23 cellular contexts compared by ENCODE assay signal in the genomic region with DNA sequence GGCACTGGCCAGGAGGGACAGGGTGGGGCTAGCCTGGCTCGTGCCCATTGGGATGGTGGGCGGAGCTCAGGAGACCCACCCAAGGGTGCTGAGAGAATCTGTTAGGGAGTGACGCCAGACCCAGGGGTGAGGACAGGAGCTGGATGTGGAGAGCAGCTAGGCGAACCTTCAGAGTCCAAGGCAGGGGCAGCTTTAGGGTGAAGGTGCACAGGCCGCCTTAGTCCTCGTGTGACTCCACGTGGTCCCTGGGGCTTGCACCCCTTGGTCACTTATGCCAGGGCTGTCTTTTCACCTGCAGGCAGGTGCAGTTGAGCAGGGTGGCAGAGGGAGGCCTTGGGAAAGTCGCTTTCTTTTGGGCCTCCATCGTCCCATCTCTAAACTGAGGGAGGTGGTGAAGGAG. TPM values are rescaled to one million over a fixed set of nuclear protein-coding genes. Genes with fewer than 3 reads are reported as not detected.
DNase-seq lines count a peak whose midpoint lies in the region; ATAC-seq, FAIRE-seq and TF ChIP-seq lines count a peak whose summit lies in the region.
"Had no signal": no experiment of that assay in that cellular context is flagged by ENCODE, and none has a peak within 500 bp of the region (broad histone marks: within the 10 kb centered on the region; RNA-seq: fewer than 3 reads in every experiment).

No MANE protein-coding gene starts in this region.

- H3K9me3 Mint-ChIP-seq in activated naive CD4-positive, alpha-beta T cell treated with anti-CD3 and anti-CD28 coated beads, Interleukin-2, amount 50 U/mL, for 24 hours = peaks cover 7% of the 10 kb centered on the region
- H3K9me3 Mint-ChIP-seq in stimulated activated naive B cell treated with anti-CD40 and anti-IgM and Interleukin-4, amounts not matched to agents 10 μg/mL and 1 μg/mL and 100 μg/mL, for 72 hours = peaks cover 7 to 10% of the 10 kb centered on the region in 2 donors

- H3K4me1 ChIP-seq in BLaER1 treated with 17β-estradiol and CSF1 and Interleukin-3, amounts not matched to agents 10 nM and 100 nM = peaks cover 17 to 41% (median 29%) of the 10 kb centered on the region in 10 experiments
- peaks cover 0 to 2% of the 10 kb centered on the region in 2 donors for H3K4me1 ChIP-seq in kidney (ENCODE audit: control insufficient read depth in 1 of 2, insufficient read depth in 1 of 2, low read depth in 1 of 2, low read length in 2 of 2)
- H3K4me1 ChIP-seq: SJSA1 had no signal

- H3K27me3 Mint-ChIP-seq in activated naive CD4-positive, alpha-beta T cell treated with anti-CD3 and anti-CD28 coated beads, Interleukin-2, amount 50 U/mL, for 24 hours = peaks cover 10% of the 10 kb centered on the region
- peaks cover 44 to 60% of the 10 kb centered on the region in 2 donors for H3K27me3 Mint-ChIP-seq in stimulated activated naive B cell treated with anti-CD40 and anti-IgM and Interleukin-4, amounts not matched to agents 10 μg/mL and 1 μg/mL and 100 μg/mL, for 72 hours

- peaks cover 23 to 30% (median 27%) of the 10 kb centered on the region in 11 experiments for H3K27me3 ChIP-seq in BLaER1 treated with 17β-estradiol and CSF1 and Interleukin-3, amounts not matched to agents 10 nM and 100 nM

- no peaks in the 10 kb centered on the region for H3K36me3 ChIP-seq in BLaER1 treated with 17β-estradiol and CSF1 and Interleukin-3, amounts not matched to agents 10 nM and 100 nM
- H3K36me3 ChIP-seq in kidney (ENCODE audit: control insufficient read depth in 1 of 2, insufficient read depth in 2 of 2, low read length in 2 of 2) = no peaks in the 10 kb centered on the region
- H3K36me3 ChIP-seq: Peyer's patch, SJSA1 had no signal

- H3K4me3 ChIP-seq in BLaER1 treated with 17β-estradiol and CSF1 and Interleukin-3, amounts not matched to agents 10 nM and 100 nM = no peak overlapping the region
- no peak overlapping the region for H3K4me3 ChIP-seq in kidney (ENCODE audit: low read length in 2 of 2)
- H3K4me3 ChIP-seq: Peyer's patch, SJSA1 had no signal

- H3K4me1 Mint-ChIP-seq in activated naive CD4-positive, alpha-beta T cell treated with anti-CD3 and anti-CD28 coated beads, Interleukin-2, amount 50 U/mL, for 24 hours = peaks cover 4% of the 10 kb centered on the region
- H3K4me1 Mint-ChIP-seq in stimulated activated naive B cell treated with anti-CD40 and anti-IgM and Interleukin-4, amounts not matched to agents 10 μg/mL and 1 μg/mL and 100 μg/mL, for 72 hours = peaks cover 10 to 19% of the 10 kb centered on the region in 2 donors

- no peaks in the 10 kb centered on the region for H3K36me3 Mint-ChIP-seq in activated naive CD4-positive, alpha-beta T cell treated with anti-CD3 and anti-CD28 coated beads, Interleukin-2, amount 50 U/mL, for 24 hours
- H3K36me3 Mint-ChIP-seq in stimulated activated naive B cell treated with anti-CD40 and anti-IgM and Interleukin-4, amounts not matched to agents 10 μg/mL and 1 μg/mL and 100 μg/mL, for 72 hours = no peaks in the 10 kb centered on the region

- H3K27ac ChIP-seq in BLaER1 treated with 17β-estradiol and CSF1 and Interleukin-3, amounts not matched to agents 10 nM and 100 nM = peak overlapping the region in 8 of 11 experiments; percentile 25 to 79 (median 74); a peak in 10 of 22 replicates
- H3K27ac ChIP-seq in kidney (ENCODE audit: low read depth in 2 of 2, low read length in 2 of 2) = no peak overlapping the region
- H3K27ac ChIP-seq: C4-2B, Peyer's patch, SJSA1 had no signal

- H3K4me2 ChIP-seq in BLaER1 treated with 17β-estradiol and CSF1 and Interleukin-3, amounts not matched to agents 10 nM and 100 nM = peak overlapping the region in 9 of 11 experiments; percentile 61 to 86 (median 82); a peak in 16 of 22 replicates

- DNase-seq in activated naive CD4-positive, alpha-beta T cell treated with anti-CD3 and anti-CD28 coated beads, Interleukin-2, amount 50 U/mL, for 16 hours = no peak
- DNase-seq in kidney = peak; percentile 45
- DNase-seq in stimulated activated naive B cell treated with anti-CD40 and anti-IgM and Interleukin-4, amounts not matched to agents 10 μg/mL and 1 μg/mL and 100 μg/mL, for 72 hours = no peak
- no peak for DNase-seq in NCI-H1436 (lab: John Stamatoyannopoulos, UW)
- DNase-seq in mucosa of gallbladder (ENCODE audit: low spot score) = no peak
- DNase-seq: 8988T, Calu3, Karpas-422, NCI-H1694 treated with DMSO at 0.1 percent for 48 hours, NCI-H2081 treated with DMSO at 0.1 percent for 48 hours, NCI-H2171 treated with DMSO at 0.1 percent for 48 hours, NCI-H526, Peyer's patch had no signal

- no peak for TF ChIP-seq CTCF in kidney (IDR thresholded peaks at IDR 0.05; ENCODE audit: borderline replicate concordance, extremely low read depth, insufficient read depth)

- no peaks in the 10 kb centered on the region for H4K20me1 ChIP-seq in BLaER1 treated with 17β-estradiol and CSF1 and Interleukin-3, amounts not matched to agents 10 nM and 100 nM

- peak overlapping the region in 1 of 11 experiments; percentile 59; a peak in 2 of 22 replicates for H3K9ac ChIP-seq in BLaER1 treated with 17β-estradiol and CSF1 and Interleukin-3, amounts not matched to agents 10 nM and 100 nM
- no peak overlapping the region for H3K9ac ChIP-seq in kidney (ENCODE audit: low read length in 2 of 2)

- peaks cover 17 to 30% (median 19%) of the 10 kb centered on the region in 11 experiments for H3K9me3 ChIP-seq in BLaER1 treated with 17β-estradiol and CSF1 and Interleukin-3, amounts not matched to agents 10 nM and 100 nM (replicated peaks in 1 of 11)
- H3K9me3 ChIP-seq in kidney (ENCODE audit: control insufficient read depth in 1 of 2, low read length in 2 of 2) = peaks cover 0 to 3% of the 10 kb centered on the region in 2 donors
- H3K9me3 ChIP-seq: Peyer's patch had no signal

- intact Hi-C loops in kidney (cut with DNase I) = no loop called here

- ATAC-seq in stimulated activated naive B cell treated with anti-CD40 and anti-IgM and Interleukin-4, amounts not matched to agents 10 μg/mL and 1 μg/mL and 100 μg/mL, for 72 hours (replicated peaks) = no peak

- H3K27ac Mint-ChIP-seq in activated naive CD4-positive, alpha-beta T cell treated with anti-CD3 and anti-CD28 coated beads, Interleukin-2, amount 50 U/mL, for 24 hours = peak overlapping the region; percentile 68
- H3K27ac Mint-ChIP-seq in stimulated activated naive B cell treated with anti-CD40 and anti-IgM and Interleukin-4, amounts not matched to agents 10 μg/mL and 1 μg/mL and 100 μg/mL, for 72 hours = peak overlapping the region; percentile 26
- H3K27ac Mint-ChIP-seq: CD8-positive, alpha-beta memory T cell had no signal

- H3K4me3 Mint-ChIP-seq in activated naive CD4-positive, alpha-beta T cell treated with anti-CD3 and anti-CD28 coated beads, Interleukin-2, amount 50 U/mL, for 24 hours = no peak overlapping the region
- no peak overlapping the region for H3K4me3 Mint-ChIP-seq in stimulated activated naive B cell treated with anti-CD40 and anti-IgM and Interleukin-4, amounts not matched to agents 10 μg/mL and 1 μg/mL and 100 μg/mL, for 72 hours
- H3K4me3 Mint-ChIP-seq: CD8-positive, alpha-beta memory T cell had no signal

- no peak for FAIRE-seq in kidney (lab: Jason Lieb, UNC)
- FAIRE-seq: G401.6, GM12892 had no signal

RNA-seq across cellular contexts. Expression of gene RAMP3, which starts 4.3 kb away (rescaled TPM):
- 82.6 TPM for total RNA-seq in kidney
- polyA plus RNA-seq in kidney (ENCODE audit: insufficient read depth, low read depth, low replicate concordance) = 168 TPM
- total RNA-seq in mucosa of gallbladder = 23.2 TPM
- total RNA-seq: Calu3; CD8-positive, alpha-beta memory T cell; Daoy; H4; OCI-LY7; SJSA1 had no signal
- polyA plus RNA-seq: CD8-positive, alpha-beta memory T cell had no signal

RNA-seq across cellular contexts. Expression of gene TBRG4, which starts 50.3 kb away (rescaled TPM):
- total RNA-seq in kidney = 67.8 TPM
- polyA plus RNA-seq in kidney (ENCODE audit: insufficient read depth, low read depth, low replicate concordance) = 45.7 TPM
- 58.0 TPM for total RNA-seq in mucosa of gallbladder

Comparison
In these comparisons a context has a peak if more than half of its experiments do, and no peak if none do; other contexts are left out.
1. H3K27ac ChIP-seq: peak in BLaER1 treated with 17β-estradiol and CSF1 and Interleukin-3, amounts not matched to agents 10 nM and 100 nM (8 of 11); none in kidney (0 of 2).